ENCODE assay signal across 8 cellular contexts in the genomic region with DNA sequence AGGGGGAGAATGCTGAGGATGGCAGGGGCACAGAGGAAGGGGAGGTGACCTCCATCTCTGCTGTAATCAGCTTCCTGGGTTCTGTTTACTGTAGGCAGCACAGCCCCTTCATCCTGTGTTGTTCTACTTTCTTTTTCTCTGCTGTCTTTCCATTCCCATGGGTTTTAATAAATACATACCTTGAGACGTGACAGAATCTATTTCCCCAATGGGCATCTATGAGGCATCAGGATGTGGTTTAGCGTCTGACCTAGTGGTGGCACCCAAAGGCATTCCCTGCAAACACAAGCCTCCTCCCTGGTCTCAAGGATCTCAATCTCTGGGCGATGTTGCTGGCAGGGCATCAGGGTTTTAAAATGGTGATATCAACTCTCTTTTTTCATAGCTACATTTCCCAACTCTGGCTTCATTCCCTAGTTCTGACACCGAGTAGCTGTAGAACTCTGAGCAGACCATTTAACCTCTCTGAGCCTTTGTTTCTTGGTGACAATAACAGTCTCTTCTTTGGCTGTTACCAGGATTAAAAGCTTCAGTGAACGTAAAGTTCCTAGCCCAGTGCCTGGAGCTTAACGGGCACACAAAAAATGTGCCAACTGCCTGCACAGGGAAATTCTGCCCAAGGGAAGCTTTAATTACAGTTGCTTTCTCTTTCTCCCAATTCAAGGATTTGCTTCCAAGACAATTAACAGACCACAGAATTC.
DNase-seq lines count a peak whose midpoint lies in the region; ATAC-seq and TF ChIP-seq lines count a peak whose summit lies in the region.

No MANE protein-coding gene starts in this region.

- DNase-seq in EL, result peak; percentile 88
- DNase-seq in LHCN-M2 (ENCODE audit: low read depth), result peak; percentile 93
- DNase-seq in brain microvascular endothelial cell, result peak; percentile 43
- peak; percentile 74 for DNase-seq in myocyte (ENCODE audit: low read depth)
- no peak for DNase-seq in NCI-H510A treated with DMSO at 0.1 percent for 48 hours (lab: John Stamatoyannopoulos, UW)
- DNase-seq in NCI-H82 (lab: John Stamatoyannopoulos, UW), result no peak
- DNase-seq in GM13977 (ENCODE audit: low spot score), result no peak

- H3K27ac ChIP-seq in brain microvascular endothelial cell, result peak overlapping the region; percentile 24

- TF ChIP-seq CTCF in brain microvascular endothelial cell (IDR thresholded peaks at IDR 0.05; ENCODE audit: low read depth, low read length, missing control alignments) (no peak), GM13977 (IDR thresholded peaks at IDR 0.05; ENCODE audit: extremely low read depth, insufficient read depth, missing control alignments) (no peak)

- no peaks in the 10 kb centered on the region for H3K36me3 ChIP-seq in brain microvascular endothelial cell (replicated peaks)

- H3K27me3 ChIP-seq in brain microvascular endothelial cell (replicated peaks), result no peaks in the 10 kb centered on the region

- in situ Hi-C loops in brain microvascular endothelial cell (cut with HindIII; ENCODE audit: low pct_ligation_motif_present, low sequenced_read_pairs) (no loop called here), GM13977 (cut with MboI; ENCODE audit: low pct_unique_long_range_greater_than_20kb, low sequenced_read_pairs, unreplicated experiment) (no loop called here)

- no peak overlapping the region for H3K4me3 ChIP-seq in brain microvascular endothelial cell (ENCODE audit: low read depth, low read length)

- no peak for ATAC-seq in HG03045 (IDR thresholded peaks at IDR 0.05; ENCODE audit: unreplicated experiment)

Comparison
In these comparisons a context has a peak if more than half of its experiments do, and no peak if none do; other contexts are left out.
1. DNase-seq: peak in EL (single experiment), LHCN-M2 (single experiment), brain microvascular endothelial cell (single experiment) and myocyte (single experiment); none in NCI-H510A treated with DMSO at 0.1 percent for 48 hours (single experiment), NCI-H82 (single experiment) and GM13977 (single experiment).